In genomic region chr11:8341966-8342365, GRCh38 we compare ENCODE assay signal across 1 cellular context.
TF ChIP-seq lines count a peak whose summit lies in the region.

No MANE protein-coding gene starts in this region.

TF ChIP-seq in WTC11, 78 proteins besides CTCF, POLR2A, EP300 and RAD21 (continued from another document):
- no peak for TF ChIP-seq ZSCAN18 (CRISPR knock-in tag; IDR thresholded peaks at IDR 0.05)
- no peak for TF ChIP-seq ATF2 (CRISPR knock-in tag; IDR thresholded peaks at IDR 0.05; ENCODE audit: borderline replicate concordance, low read depth)
- TF ChIP-seq TCF7 (CRISPR knock-in tag; IDR thresholded peaks at IDR 0.05; ENCODE audit: low read depth), result no peak
- no peak for TF ChIP-seq ZNF138 (CRISPR knock-in tag; conservative IDR thresholded peaks at IDR 0.05)
- no peak for TF ChIP-seq ZNF532 (CRISPR knock-in tag; IDR thresholded peaks at IDR 0.05; ENCODE audit: borderline replicate concordance)
- TF ChIP-seq IRF1 (CRISPR knock-in tag; IDR thresholded peaks at IDR 0.05), result no peak
- no peak for TF ChIP-seq SMAD4 (CRISPR knock-in tag; IDR thresholded peaks at IDR 0.05)
TF ChIP-seq in WTC11: peak in this region for 0.
